8 cellular contexts compared by ENCODE assay signal in the genomic region with DNA sequence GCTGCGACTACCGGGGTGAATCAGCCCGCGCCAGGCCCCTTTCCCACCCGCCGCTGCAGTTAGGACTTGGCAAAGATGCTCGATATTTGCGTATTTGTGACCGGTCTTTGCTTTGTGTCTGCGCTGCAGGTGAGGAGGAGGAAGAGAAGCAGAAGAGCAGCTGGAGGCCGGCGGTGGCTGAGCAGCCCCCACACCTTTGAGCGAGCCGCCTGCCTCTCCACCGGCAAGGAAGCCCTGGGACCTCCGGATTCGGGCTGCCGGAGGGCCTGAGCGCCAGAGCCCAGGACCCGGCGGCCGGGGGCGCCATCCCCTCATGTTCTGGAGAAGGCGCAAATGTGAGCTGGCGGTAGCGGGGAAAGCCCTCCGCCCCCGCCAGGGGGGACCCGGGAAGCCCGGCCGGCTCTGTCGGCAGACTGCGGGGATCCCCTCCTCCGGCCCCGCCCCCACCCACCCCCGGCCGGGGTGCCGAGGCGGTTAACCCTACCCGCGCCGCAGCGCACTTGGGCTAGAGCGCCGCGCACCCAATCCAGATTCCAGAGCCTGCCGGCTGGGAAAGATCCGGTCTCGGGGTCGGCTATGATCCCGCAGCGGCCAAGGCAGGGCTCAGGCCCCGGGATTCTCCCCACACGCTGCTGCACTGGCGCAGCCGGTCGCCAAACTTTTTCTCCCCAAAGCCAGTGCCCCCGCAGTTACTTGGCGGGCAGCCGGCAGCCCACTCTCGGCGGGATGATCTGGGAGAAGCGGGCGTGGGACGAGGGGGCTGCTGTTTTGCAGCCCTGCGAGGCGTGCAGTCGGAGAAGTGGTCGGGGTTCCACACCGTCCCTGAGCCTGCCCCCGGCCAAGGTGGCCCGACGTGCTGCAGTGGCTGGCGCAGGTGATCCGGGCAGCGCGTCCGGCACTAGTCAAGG. TPM values are rescaled to one million over a fixed set of nuclear protein-coding genes. Genes with fewer than 3 reads are reported as not detected.
DNase-seq lines count a peak whose midpoint lies in the region; ATAC-seq, FAIRE-seq and TF ChIP-seq lines count a peak whose summit lies in the region.

No MANE protein-coding gene starts in this region.

- ATAC-seq in GM21390 (IDR thresholded peaks at IDR 0.05; ENCODE audit: unreplicated experiment) (peak; percentile 3), right lobe of liver (peak; percentile 54 to 72 (median 63))

- intact Hi-C loops in right lobe of liver (cut with DNase I): loop anchor here (5.0 to 10.0 kb wide), 2 partner anchors 86 to 94 kb away; no protein-coding TSS in a partner anchor
- intact Hi-C loops in tibial artery (cut with DNase I; ENCODE audit: low total_unique reads): no loop called here

- 0% methylated on average over 10 of the region's 78 CpGs for WGBS in right lobe of liver (ENCODE audit: insufficient coverage, low coverage, low lambda C conversion rate, missing lambda C conversion rate)

- DNase-seq in D721Med (ENCODE audit: insufficient read length, low spot score): no peak
- peak; percentile 17 for DNase-seq in NCI-H1048 (lab: John Stamatoyannopoulos, UW)
- peak; percentile 27 for DNase-seq in cerebellar cortex (ENCODE audit: low spot score)
- DNase-seq in right lobe of liver: peak; percentile 74 to 79 (median 75)
- no peak for DNase-seq in tibial artery
- no peak for DNase-seq in OCI-M1 (lab: John Stamatoyannopoulos, UW)
- DNase-seq in mesenteric fat pad (ENCODE audit: low spot score): no peak

- H3K4me3 ChIP-seq in right lobe of liver (peak overlapping the region; percentile 62 to 84 (median 81)), tibial artery (peak overlapping the region; percentile 43 to 54)

- peak overlapping the region; percentile 20 to 90 (median 82) for H3K27ac ChIP-seq in right lobe of liver
- no peak overlapping the region for H3K27ac ChIP-seq in tibial artery

- H3K4me1 ChIP-seq in right lobe of liver (peaks cover 0 to 8% (median 0%) of the 10 kb centered on the region in 4 donors), tibial artery (peaks cover 0 to 36% (median 31%) of the 10 kb centered on the region in 4 donors)

- H3K36me3 ChIP-seq in right lobe of liver (no peaks in the 10 kb centered on the region), tibial artery (no peaks in the 10 kb centered on the region)

- no peak for TF ChIP-seq POLR2A in right lobe of liver (IDR thresholded peaks at IDR 0.05)

- H3K9me3 ChIP-seq in right lobe of liver: no peaks in the 10 kb centered on the region
- no peaks in the 10 kb centered on the region for H3K9me3 ChIP-seq in tibial artery

- H3K27me3 ChIP-seq in right lobe of liver (no peaks in the 10 kb centered on the region), tibial artery (peaks cover 0 to 46% of the 10 kb centered on the region in 2 donors)

- FAIRE-seq in D721Med (lab: Jason Lieb, UNC): no peak

- TF ChIP-seq CTCF in D721Med (IDR thresholded peaks at IDR 0.05; ENCODE audit: insufficient read depth, missing control alignments): peak; percentile 34
- TF ChIP-seq CTCF in right lobe of liver (IDR thresholded peaks at IDR 0.05): peak; percentile 39 to 69 (median 61)
- no peak for TF ChIP-seq CTCF in tibial artery (IDR thresholded peaks at IDR 0.05)

RNA-seq across cellular contexts. Expression of gene KCNN2, which starts 0.8 kb away (rescaled TPM):
- total RNA-seq in right lobe of liver: 10 to 100 TPM in 3 of 6 experiments, 1 to 10 TPM in 2, under 1 TPM in 1; 0.60 to 17.4 (median 6.5) TPM
- not detected for total RNA-seq in mesenteric fat pad

Comparison
In these comparisons a context has a peak if more than half of its experiments do, and no peak if none do; other contexts are left out.
1. DNase-seq: peak in NCI-H1048 (single experiment), cerebellar cortex (single experiment) and right lobe of liver (3 of 3); none in D721Med (single experiment), tibial artery (0 of 2), OCI-M1 (single experiment) and mesenteric fat pad (single experiment).
2. CTCF ChIP-seq: peak in D721Med (single experiment) and right lobe of liver (4 of 4); none in tibial artery (0 of 2).
3. H3K27ac ChIP-seq: peak in right lobe of liver (3 of 3); none in tibial artery (0 of 2).